In genomic region chr7:7424151-7424873, GRCh38 we compare ENCODE assay signal across 8 cellular contexts.
DNase-seq lines count a peak whose midpoint lies in the region; ATAC-seq and TF ChIP-seq lines count a peak whose summit lies in the region.

No MANE protein-coding gene starts in this region.

- no peaks in the 10 kb centered on the region for H3K9me3 ChIP-seq in HUES48 (ENCODE audit: control insufficient read depth, insufficient read depth, low read length)
- no peaks in the 10 kb centered on the region for H3K9me3 ChIP-seq in neural cell (ENCODE audit: low read length)
- H3K9me3 ChIP-seq in tibial artery = no peaks in the 10 kb centered on the region

- no peak overlapping the region for H3K9ac ChIP-seq in HUES48 (ENCODE audit: low read depth, low read length)
- H3K9ac ChIP-seq in neural cell (ENCODE audit: low read length) = no peak overlapping the region

- no peaks in the 10 kb centered on the region for H3K79me2 ChIP-seq in neural cell (replicated peaks; ENCODE audit: insufficient read depth, low read length)

- no peaks in the 10 kb centered on the region for H3K4me1 ChIP-seq in HUES48 (ENCODE audit: control insufficient read depth, insufficient read depth, low read length)
- H3K4me1 ChIP-seq in tibial artery = no peaks in the 10 kb centered on the region

- H2AFZ ChIP-seq in neural cell (ENCODE audit: low read depth, low read length) = no peak overlapping the region

- H3K4me3 ChIP-seq in HUES48 (ENCODE audit: low read depth, low read length) (peak overlapping the region; percentile 7; the same call in 1 of the 2 replicates), fibroblast of the aortic adventitia (ENCODE audit: low read depth, low read length) (peak overlapping the region; percentile 72), neural cell (ENCODE audit: low read length) (no peak overlapping the region), tibial artery (peak overlapping the region; percentile 43 to 52)

- H3F3A ChIP-seq in neural cell (ENCODE audit: insufficient read depth, low read length, poor library complexity, severe bottlenecking) = no peaks in the 10 kb centered on the region

- H3K9me2 ChIP-seq in neural cell (ENCODE audit: insufficient read depth, low read length) = no peaks in the 10 kb centered on the region

- H3K36me3 ChIP-seq in HUES48 (ENCODE audit: control insufficient read depth, insufficient read depth, low read length) = no peaks in the 10 kb centered on the region
- H3K36me3 ChIP-seq in neural cell (ENCODE audit: insufficient read depth, low read length) = no peaks in the 10 kb centered on the region
- no peaks in the 10 kb centered on the region for H3K36me3 ChIP-seq in tibial artery

- no peaks in the 10 kb centered on the region for H3K27me3 ChIP-seq in HUES48 (ENCODE audit: control insufficient read depth, insufficient read depth, low read length)
- H3K27me3 ChIP-seq in neural cell (ENCODE audit: insufficient read depth, low read depth, low read length) = no peaks in the 10 kb centered on the region
- no peaks in the 10 kb centered on the region for H3K27me3 ChIP-seq in tibial artery

- peak; percentile 91 for ATAC-seq in GM21528 (IDR thresholded peaks at IDR 0.05; ENCODE audit: low FRiP score, unreplicated experiment)

- peak; percentile 89 for TF ChIP-seq RAD21 in neural cell (conservative IDR thresholded peaks at IDR 0.05)

- TF ChIP-seq EP300 in neural cell (conservative IDR thresholded peaks at IDR 0.05; ENCODE audit: poor library complexity, severe bottlenecking) = no peak

- no peaks in the 10 kb centered on the region for H4K20me1 ChIP-seq in neural cell (ENCODE audit: insufficient read depth)

- H3K4me2 ChIP-seq in neural cell (ENCODE audit: low read length) = no peak overlapping the region

- intact Hi-C loops in tibial artery (cut with DNase I; ENCODE audit: low total_unique reads) = no loop called here

- DNase-seq in DMS153 (lab: John Stamatoyannopoulos, UW) (peak; percentile 84), NOMO-1 treated with dmso at 0.1 percent for 144 hours (lab: John Stamatoyannopoulos, UW; ENCODE audit: unreplicated experiment) (peak; percentile 5), fibroblast of the aortic adventitia (ENCODE audit: low read depth) (peak; percentile 78), tibial artery (peak; percentile 64 to 65)
- DNase-seq in activated T-cell treated with anti-CD3 and anti-CD28 coated beads, Interleukin-2, amount 50 U/mL, for 48 hours = peak; percentile 45 to 57

- H3K27ac ChIP-seq in HUES48 (ENCODE audit: low read depth, low read length) (no peak overlapping the region), neural cell (ENCODE audit: low read length) (no peak overlapping the region), tibial artery (no peak overlapping the region)

- peak; percentile 86 for TF ChIP-seq CTCF in fibroblast of the aortic adventitia (IDR thresholded peaks at IDR 0.05; ENCODE audit: insufficient read depth, low read length)
- peak; percentile 85 for TF ChIP-seq CTCF in neural cell (IDR thresholded peaks at IDR 0.05; ENCODE audit: poor library complexity, severe bottlenecking)
- peak; percentile 56 to 60 for TF ChIP-seq CTCF in tibial artery (IDR thresholded peaks at IDR 0.05)

TF ChIP-seq in neural cell, 6 proteins besides CTCF, POLR2A, EP300 and RAD21:
- no peak for TF ChIP-seq REST (IDR thresholded peaks at IDR 0.05; ENCODE audit: borderline replicate concordance)
- TF ChIP-seq POLR2AphosphoS5 (IDR thresholded peaks at IDR 0.05) = no peak
- peak; percentile 93 for TF ChIP-seq SMC3 (conservative IDR thresholded peaks at IDR 0.05; ENCODE audit: poor library complexity)
- no peak for TF ChIP-seq EZH2 (IDR thresholded peaks at IDR 0.05; ENCODE audit: borderline replicate concordance, insufficient read depth, low read length, poor library complexity, severe bottlenecking)

Comparison
In these comparisons a context has a peak if more than half of its experiments do, and no peak if none do; other contexts are left out.
1. DNase-seq: peak in every context shown above with its lines; median percentile 84 in DMS153; 78 in fibroblast of the aortic adventitia; 64 in tibial artery; 51 in activated T-cell treated with anti-CD3 and anti-CD28 coated beads, Interleukin-2, amount 50 U/mL, for 48 hours; 5 in NOMO-1 treated with dmso at 0.1 percent for 144 hours.